13 cellular contexts compared by ENCODE assay signal in the genomic region with DNA sequence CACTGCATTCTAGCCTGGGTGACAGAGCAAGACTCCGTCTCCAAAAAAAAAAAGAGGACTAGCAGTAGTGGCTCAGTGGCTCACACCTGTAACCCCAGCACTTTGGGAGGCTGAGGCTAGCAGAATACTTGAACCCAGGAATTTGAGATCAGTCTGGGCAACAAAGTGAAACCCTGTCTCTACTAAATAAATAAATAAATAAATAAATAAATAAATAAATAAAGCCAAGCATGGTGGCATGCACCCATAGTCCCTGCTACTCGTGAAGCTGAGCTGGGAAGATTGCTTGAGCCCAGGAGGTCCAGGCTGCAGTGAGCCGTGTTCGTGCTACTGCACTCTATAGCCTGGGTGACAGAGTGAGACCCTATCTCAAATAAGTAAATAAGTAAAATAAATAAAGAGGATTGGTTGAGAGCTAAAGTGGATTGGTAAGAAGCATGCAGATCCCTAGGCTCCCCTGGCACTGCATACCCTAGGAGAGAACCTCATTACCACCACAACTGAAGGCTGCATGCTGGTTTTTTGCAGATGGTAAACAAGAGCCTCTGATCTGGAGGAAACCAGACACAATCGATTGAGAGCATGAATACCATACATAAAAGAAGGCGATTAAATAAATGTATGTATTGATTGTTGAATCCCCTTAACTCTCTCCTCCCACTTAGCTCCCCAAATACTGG.
DNase-seq lines count a peak whose midpoint lies in the region; ATAC-seq and TF ChIP-seq lines count a peak whose summit lies in the region.
"Had no signal": no experiment of that assay in that cellular context is flagged by ENCODE, and none has a peak within 500 bp of the region (broad histone marks: within the 10 kb centered on the region; RNA-seq: fewer than 3 reads in every experiment).

No MANE protein-coding gene starts in this region.

- TF ChIP-seq CTCF in VCaP (conservative IDR thresholded peaks at IDR 0.05): no peak

- H3K27me3 Mint-ChIP-seq in stimulated activated naive CD8-positive, alpha-beta T cell treated with anti-CD3 and anti-CD28 coated beads, Interleukin-15, amount 100 ng/mL, for 72 hours: peaks cover 8% of the 10 kb centered on the region

- no peaks in the 10 kb centered on the region for H3K9me3 Mint-ChIP-seq in stimulated activated naive CD8-positive, alpha-beta T cell treated with anti-CD3 and anti-CD28 coated beads, Interleukin-15, amount 100 ng/mL, for 72 hours
- H3K9me3 Mint-ChIP-seq: CD8-positive, alpha-beta memory T cell had no signal

- H3K27ac Mint-ChIP-seq in stimulated activated naive CD8-positive, alpha-beta T cell treated with anti-CD3 and anti-CD28 coated beads, Interleukin-15, amount 100 ng/mL, for 72 hours: peak overlapping the region; percentile 54 to 71
- H3K27ac Mint-ChIP-seq: CD8-positive, alpha-beta memory T cell had no signal

- no peak overlapping the region for H3K4me3 Mint-ChIP-seq in stimulated activated naive CD8-positive, alpha-beta T cell treated with anti-CD3 and anti-CD28 coated beads, Interleukin-15, amount 100 ng/mL, for 72 hours
- H3K4me3 Mint-ChIP-seq: CD8-positive, alpha-beta memory T cell had no signal

- DNase-seq in stimulated activated naive CD8-positive, alpha-beta T cell treated with anti-CD3 and anti-CD28 coated beads, Interleukin-15, amount 100 ng/mL, for 72 hours: no peak
- DNase-seq in stimulated activated naive CD8-positive, alpha-beta T cell treated with anti-CD3 and anti-CD28 coated beads, Interleukin-15, Interleukin-2, amounts not matched to agents 100 U/mL and 50 U/mL, for 24 hours: no peak
- DNase-seq in NCI-H146 (lab: John Stamatoyannopoulos, UW) (peak; percentile 67), ecto neural progenitor cell (ENCODE audit: low spot score) (no peak)
- DNase-seq: AML-193; Caco-2; CD8-positive, alpha-beta memory T cell; DND-41; GDM1 had no signal

- peak overlapping the region; percentile 78; the same call in 1 of the 2 replicates for H3K27ac ChIP-seq in VCaP
- H3K27ac ChIP-seq: BLaER1, HL-60 had no signal

- ATAC-seq in stimulated activated naive CD8-positive, alpha-beta T cell treated with anti-CD3 and anti-CD28 coated beads, Interleukin-15, amount 100 ng/mL, for 72 hours: no peak
- ATAC-seq in stimulated activated naive CD8-positive, alpha-beta T cell treated with anti-CD3 and anti-CD28 coated beads, Interleukin-15, Interleukin-2, amounts not matched to agents 100 U/mL and 50 U/mL, for 24 hours: no peak
- no peak for ATAC-seq in HG03095 (IDR thresholded peaks at IDR 0.05; ENCODE audit: unreplicated experiment)

- peaks cover 6% of the 10 kb centered on the region for H3K4me1 Mint-ChIP-seq in stimulated activated naive CD8-positive, alpha-beta T cell treated with anti-CD3 and anti-CD28 coated beads, Interleukin-15, amount 100 ng/mL, for 72 hours
